ENCODE assay signal across 26 cellular contexts in genomic region chr3:96488708-96489107, GRCh38.
"Had no signal": no experiment of that assay in that cellular context is flagged by ENCODE, and none has a peak within 500 bp of the region (broad histone marks: within the 10 kb centered on the region; RNA-seq: fewer than 3 reads in every experiment).

No MANE protein-coding gene starts in this region.

- H3K4me1 ChIP-seq: colonic mucosa, esophagus squamous epithelium, gastrocnemius medialis, heart right ventricle, left lung, lower lobe of right lung had no signal

- H3K27me3 ChIP-seq: colonic mucosa, esophagus squamous epithelium, gastrocnemius medialis, heart right ventricle, left lung had no signal

- DNase-seq: colonic mucosa; cortex of kidney; effector CD8-positive, alpha-beta T cell; effector memory CD8-positive, alpha-beta T cell; endodermal cell; erythroblast; esophagus squamous epithelium; foreskin fibroblast; foreskin melanocyte; gastrocnemius medialis; glutamatergic neuron; head of caudate nucleus; heart right ventricle; hippocampal formation; left cardiac atrium; left lung; left ventricle myocardium superior; lower lobe of right lung; mesenchymal stem cell; mucosa of descending colon; naive B cell had no signal

- H3K4me3 ChIP-seq: colonic mucosa, esophagus squamous epithelium, gastrocnemius medialis, heart right ventricle, left lung, lower lobe of right lung, mucosa of descending colon had no signal

- FAIRE-seq: endometrium, islet of Langerhans, keratinocyte had no signal

- H3K9me3 ChIP-seq: colonic mucosa, gastrocnemius medialis, lower lobe of right lung had no signal

- ATAC-seq: effector memory CD8-positive, alpha-beta T cell; esophagus mucosa; gastrocnemius medialis; heart right ventricle; left cardiac atrium; left lung; left ventricle myocardium superior; lower lobe of right lung; mucosa of descending colon had no signal

- H3K36me3 ChIP-seq: colonic mucosa, esophagus squamous epithelium, gastrocnemius medialis, heart right ventricle, left lung, lower lobe of right lung had no signal

- H3K27ac ChIP-seq: colonic mucosa, epithelial cell of prostate, esophagus squamous epithelium, gastrocnemius medialis, heart right ventricle, left lung, lower lobe of right lung had no signal
